Comparison of ENCODE assay signal across 8 cellular contexts in genomic region chr17:58082870-58083490, GRCh38. TPM values are rescaled to one million over a fixed set of nuclear protein-coding genes. Genes with fewer than 3 reads are reported as not detected.
DNase-seq lines count a peak whose midpoint lies in the region; ATAC-seq and TF ChIP-seq lines count a peak whose summit lies in the region.

DYNLL2 (plus strand) TSS chr17:58083419; CDS start chr17:58087091, 3,672 bp downstream.

- ATAC-seq in GM21576 (IDR thresholded peaks at IDR 0.05; ENCODE audit: unreplicated experiment): peak; percentile 54

- H3K4me1 ChIP-seq in esophagus muscularis mucosa: peaks cover 40 to 47% (median 43%) of the 10 kb centered on the region in 4 donors
- H3K4me1 ChIP-seq in muscle layer of duodenum (ENCODE audit: control insufficient read depth in 1 of 2, insufficient read depth in 2 of 2, low read length in 2 of 2): peaks cover 9 to 35% of the 10 kb centered on the region in 2 donors

- no peak for TF ChIP-seq POLR2A in esophagus muscularis mucosa (IDR thresholded peaks at IDR 0.05; ENCODE audit: low read depth)

- in situ Hi-C loops in KBM-7 (cut with MboI; ENCODE audit: low pct_unique_long_range_greater_than_20kb, low sequenced_read_pairs): no loop called here

- no peaks in the 10 kb centered on the region for H3K9me3 ChIP-seq in esophagus muscularis mucosa
- H3K9me3 ChIP-seq in muscle layer of duodenum (ENCODE audit: control insufficient read depth in 1 of 2, low read length in 2 of 2): no peaks in the 10 kb centered on the region

- H3K27me3 ChIP-seq in esophagus muscularis mucosa (peaks cover 0 to 6% (median 0%) of the 10 kb centered on the region in 4 donors), muscle layer of duodenum (ENCODE audit: low read depth, low read length) (no peaks in the 10 kb centered on the region)

- intact Hi-C loops in esophagus muscularis mucosa (cut with DNase I): loop anchor here (5.0 kb wide), 1 partner anchor 236 kb away; no protein-coding TSS in a partner anchor

- H3K4me3 ChIP-seq in esophagus muscularis mucosa (peak within 1 kb of the TSS; percentile 96 to 100 (median 99)), muscle layer of duodenum (ENCODE audit: low read depth in 1 of 2, low read length in 2 of 2) (peak within 1 kb of the TSS; percentile 81 to 91)

- H3K27ac ChIP-seq in esophagus muscularis mucosa (replicated peaks in 1 of 4): peak within 1 kb of the TSS; percentile 95 to 99 (median 98)
- peak within 1 kb of the TSS; percentile 80 for H3K27ac ChIP-seq in muscle layer of duodenum (ENCODE audit: low read length)

- H3K36me3 ChIP-seq in esophagus muscularis mucosa (peaks cover 0 to 21% (median 10%) of the 10 kb centered on the region in 4 donors), muscle layer of duodenum (ENCODE audit: control insufficient read depth in 1 of 2, insufficient read depth in 2 of 2, low read length in 2 of 2) (peaks cover 0 to 9% of the 10 kb centered on the region in 2 donors)

- TF ChIP-seq EP300 in esophagus muscularis mucosa (IDR thresholded peaks at IDR 0.05): no peak

- no peak for TF ChIP-seq CTCF in esophagus muscularis mucosa (IDR thresholded peaks at IDR 0.05)

- 0% methylated on average over 7 of the region's 45 CpGs for WGBS in esophagus muscularis mucosa

- DNase-seq in DMS 273 (lab: John Stamatoyannopoulos, UW; ENCODE audit: unreplicated experiment) (peak; percentile 95), KBM-7 (peak; percentile 61), esophagus muscularis mucosa (ENCODE audit: extremely low spot score) (peak; percentile 97)
- DNase-seq in activated T-cell treated with anti-CD3 and anti-CD28 coated beads, Interleukin-2, amount 50 U/mL, for 48 hours: peak; percentile 93 to 94
- peak; percentile 72 for DNase-seq in stimulated activated CD8-positive, alpha-beta memory T cell treated with anti-CD3 and anti-CD28 coated beads, Interleukin-7, amount 100 ng/mL, for 24 hours (ENCODE audit: low read depth)

TF ChIP-seq in PFSK-1, 5 proteins besides CTCF, POLR2A, EP300 and RAD21:
- TF ChIP-seq POLR2AphosphoS5 (IDR thresholded peaks at IDR 0.05; ENCODE audit: low read depth, low read length) (peak; percentile 33; the same call in 1 of the 2 replicates), FOXP2 (optimal IDR thresholded peaks at IDR 0.05; ENCODE audit: borderline replicate concordance, extremely low read depth, extremely low read length, insufficient read depth) (peak; percentile 44), TAF1 (IDR thresholded peaks at IDR 0.05; ENCODE audit: borderline replicate concordance, insufficient read depth, low read length) (0 out of 2 replicates have a peak, but pooled peaks have one; percentile 45), SIN3A (IDR thresholded peaks at IDR 0.05; ENCODE audit: borderline replicate concordance, insufficient read depth, low read length) (no peak), REST (IDR thresholded peaks at IDR 0.05; ENCODE audit: insufficient read depth in 1 of 2, low read depth in 2 of 2, low read length in 2 of 2) (no peak)

RNA-seq across cellular contexts. Expression of gene DYNLL2, which starts in this region (rescaled TPM):
- 47.3 TPM for polyA plus RNA-seq in PFSK-1 (2012; ENCODE audit: insufficient read length, low read depth)
- 10 to 100 TPM; 22.2 to 37.0 (median 36.3) TPM for total RNA-seq in esophagus muscularis mucosa

Comparison
In these comparisons a context has a peak if more than half of its experiments do, and no peak if none do; other contexts are left out.
1. Peak in every context shown above with its lines: DNase-seq, ATAC-seq, H3K4me3 ChIP-seq and H3K27ac ChIP-seq.